Comparison of ENCODE assay signal across 1 cellular context in the genomic region with DNA sequence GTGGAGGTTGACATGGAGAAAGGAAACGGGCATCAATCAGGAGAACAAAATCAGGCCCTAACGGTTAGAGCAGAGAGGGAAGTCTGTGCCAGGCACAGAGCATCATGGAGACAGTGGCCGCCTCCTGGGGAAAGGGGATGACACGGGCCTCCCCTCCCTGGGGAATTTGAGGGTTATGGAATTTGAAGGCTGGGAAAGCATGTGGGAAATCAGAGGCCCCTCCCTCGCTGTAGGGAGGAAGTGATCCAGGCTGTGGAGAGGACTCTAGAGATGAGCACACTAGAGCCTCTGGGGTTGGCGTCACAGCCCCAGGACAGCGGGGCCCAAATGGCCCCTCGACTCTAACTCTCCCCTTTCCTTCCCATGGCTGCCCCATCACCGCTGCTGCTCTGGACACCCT.
TF ChIP-seq lines count a peak whose summit lies in the region.

No MANE protein-coding gene starts in this region.

TF ChIP-seq in WTC11, 78 proteins besides CTCF, POLR2A, EP300 and RAD21 (continued from another document):
- TF ChIP-seq STAT6 (CRISPR knock-in tag; conservative IDR thresholded peaks at IDR 0.05; ENCODE audit: low read depth) (no peak), OVOL2 (CRISPR knock-in tag; IDR thresholded peaks at IDR 0.05; ENCODE audit: borderline replicate concordance) (no peak), ZNF396 (CRISPR knock-in tag; IDR thresholded peaks at IDR 0.05; ENCODE audit: borderline replicate concordance) (no peak), FOXP4 (CRISPR knock-in tag; IDR thresholded peaks at IDR 0.05) (no peak), ZNF138 (CRISPR knock-in tag; conservative IDR thresholded peaks at IDR 0.05) (no peak), SMAD3 (CRISPR knock-in tag; IDR thresholded peaks at IDR 0.05; ENCODE audit: borderline replicate concordance) (no peak), TCF7 (CRISPR knock-in tag; IDR thresholded peaks at IDR 0.05; ENCODE audit: low read depth) (no peak), E2F4 (CRISPR knock-in tag; IDR thresholded peaks at IDR 0.05; ENCODE audit: borderline replicate concordance, low read depth) (no peak), ELF4 (CRISPR knock-in tag; IDR thresholded peaks at IDR 0.05; ENCODE audit: low read depth) (no peak)
- TF ChIP-seq, protein P1, sequence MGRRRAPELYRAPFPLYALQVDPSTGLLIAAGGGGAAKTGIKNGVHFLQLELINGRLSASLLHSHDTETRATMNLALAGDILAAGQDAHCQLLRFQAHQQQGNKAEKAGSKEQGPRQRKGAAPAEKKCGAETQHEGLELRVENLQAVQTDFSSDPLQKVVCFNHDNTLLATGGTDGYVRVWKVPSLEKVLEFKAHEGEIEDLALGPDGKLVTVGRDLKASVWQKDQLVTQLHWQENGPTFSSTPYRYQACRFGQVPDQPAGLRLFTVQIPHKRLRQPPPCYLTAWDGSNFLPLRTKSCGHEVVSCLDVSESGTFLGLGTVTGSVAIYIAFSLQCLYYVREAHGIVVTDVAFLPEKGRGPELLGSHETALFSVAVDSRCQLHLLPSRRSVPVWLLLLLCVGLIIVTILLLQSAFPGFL (CRISPR knock-in tag; IDR thresholded peaks at IDR 0.05; ENCODE audit: borderline replicate concordance) = no peak
